ENCODE assay signal across 11 cellular contexts in the genomic region with DNA sequence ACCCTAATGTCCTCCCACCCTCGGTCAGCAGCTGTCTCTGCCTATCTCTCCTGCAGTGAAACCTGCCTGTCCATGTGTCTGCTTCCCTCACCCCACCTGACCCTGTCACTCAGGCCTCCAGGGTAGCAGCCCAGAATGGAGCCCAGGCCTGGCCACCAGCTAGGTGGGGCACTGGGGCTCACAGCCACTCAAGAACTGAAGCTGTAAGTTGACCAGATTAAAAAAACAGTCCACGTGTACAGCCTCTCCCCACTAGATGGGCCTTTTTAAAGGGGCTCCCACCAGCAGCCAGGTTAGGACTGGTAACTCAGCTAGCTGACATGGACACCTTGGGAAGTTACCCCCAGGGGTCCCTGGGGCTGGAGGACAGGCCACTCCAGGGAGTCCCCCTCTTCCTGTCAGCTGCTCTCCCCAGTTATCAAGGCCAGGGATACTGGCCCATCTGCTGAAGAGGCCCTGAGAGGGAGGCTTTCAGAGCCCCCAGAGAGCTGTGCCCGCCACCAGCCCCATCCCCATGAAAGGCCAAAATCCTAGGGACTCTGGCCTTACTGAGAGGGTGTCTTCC. TPM values are rescaled to one million over a fixed set of nuclear protein-coding genes. Genes with fewer than 3 reads are reported as not detected.
A peak's percentile ranks its signal among the peaks of the same experiment; 100 is the strongest.
DNase-seq lines count a peak whose midpoint lies in the region; ATAC-seq and TF ChIP-seq lines count a peak whose summit lies in the region.
"Had no signal": no experiment of that assay in that cellular context is flagged by ENCODE, and none has a peak within 500 bp of the region (broad histone marks: within the 10 kb centered on the region; RNA-seq: fewer than 3 reads in every experiment).

No MANE protein-coding gene starts in this region.

- peaks cover 60% of the 10 kb centered on the region for H3K27me3 Mint-ChIP-seq in central memory CD8-positive, alpha-beta T cell
- no peaks in the 10 kb centered on the region for H3K27me3 Mint-ChIP-seq in mesothelial cell of epicardium (ENCODE audit: low read depth)

- H3K27ac Mint-ChIP-seq in central memory CD8-positive, alpha-beta T cell (ENCODE audit: low read depth): no peak overlapping the region
- peak overlapping the region; percentile 92 for H3K27ac Mint-ChIP-seq in mesothelial cell of epicardium
- H3K27ac Mint-ChIP-seq: activated T-helper 2 cell treated with anti-CD3 and anti-CD28 coated beads, Interferon-gamma antibody, Interleukin-2, Interleukin-4, amounts not matched to agents 10 μg/mL and 5 μg/mL and 100 μg/mL, durations not matched to agents 14 hours and 24 hours and 36 hours had no signal

- H3K4me1 Mint-ChIP-seq in central memory CD8-positive, alpha-beta T cell: peaks cover 54% of the 10 kb centered on the region
- H3K4me1 Mint-ChIP-seq in mesothelial cell of epicardium: peaks cover 58% of the 10 kb centered on the region

- H3K9me3 Mint-ChIP-seq in central memory CD8-positive, alpha-beta T cell: no peaks in the 10 kb centered on the region
- H3K9me3 Mint-ChIP-seq in mesothelial cell of epicardium: no peaks in the 10 kb centered on the region
- H3K9me3 Mint-ChIP-seq: activated T-helper 2 cell treated with anti-CD3 and anti-CD28 coated beads, Interferon-gamma antibody, Interleukin-2, Interleukin-4, amounts not matched to agents 10 μg/mL and 5 μg/mL and 100 μg/mL, durations not matched to agents 14 hours and 24 hours and 36 hours had no signal

- H3K9me2 ChIP-seq in SK-N-SH (no peaks in the 10 kb centered on the region), MM.1S (replicated peaks; ENCODE audit: insufficient read depth, low read length) (no peaks in the 10 kb centered on the region)

- H3K36me3 Mint-ChIP-seq in central memory CD8-positive, alpha-beta T cell (ENCODE audit: insufficient read depth): peaks cover 11% of the 10 kb centered on the region
- peaks cover under 1% of the 10 kb centered on the region for H3K36me3 Mint-ChIP-seq in mesothelial cell of epicardium

- peaks cover 16% of the 10 kb centered on the region for H4K20me1 ChIP-seq in SK-N-SH (ENCODE audit: insufficient read depth)
- H4K20me1 ChIP-seq in MM.1S (ENCODE audit: insufficient read depth, low read length): peaks cover 5% of the 10 kb centered on the region; the same call in 1 of the 2 replicates

- POLR2A ChIA-PET in SK-N-SH (lab: Yijun Ruan, JAX): interaction anchor here (1.6 to 2.1 kb wide), 2 partner anchors 14 kb away, joined by 7 read pairs; a partner anchor contains a TSS

- peak overlapping the region in 1 of 2 experiments; percentile 73; a peak in 1 of 4 replicates for H3K27ac ChIP-seq in SK-N-SH (ENCODE audit: low read depth in 2 of 2, low read length in 1 of 2)
- peak overlapping the region; percentile 96 to 99 for H3K27ac ChIP-seq in thoracic aorta
- H3K27ac ChIP-seq in MM.1S (ENCODE audit: low read length): no peak overlapping the region

- DNase-seq in SK-N-SH (peak; percentile 42), mesothelial cell of epicardium (ENCODE audit: low spot score in 2 of 2, unreplicated experiment in 2 of 2) (no peak), thoracic aorta (ENCODE audit: low spot score) (no peak), islet precursor cell (no peak), MM.1S (no peak)
- DNase-seq in central memory CD8-positive, alpha-beta T cell (ENCODE audit: low spot score in 2 of 2): no peak
- no peak for DNase-seq in central memory CD4-positive, alpha-beta T cell
- DNase-seq: foreskin melanocyte had no signal

- no peak for TF ChIP-seq EP300 in SK-N-SH (IDR thresholded peaks at IDR 0.05; ENCODE audit: borderline replicate concordance in 1 of 2, low read depth in 1 of 2, low read length in 1 of 2)

- CTCF ChIA-PET in SK-N-SH (lab: Yijun Ruan, JAX): interaction anchor here (0.7 to 6.2 kb wide), 13 partner anchors 9 to 127 kb away, joined by 3 to 122 read pairs (median 4); a partner anchor contains a TSS

- H3K9me3 ChIP-seq in SK-N-SH (no peaks in the 10 kb centered on the region), thoracic aorta (no peaks in the 10 kb centered on the region), MM.1S (replicated peaks; ENCODE audit: insufficient read depth, low read length) (no peaks in the 10 kb centered on the region)

- ATAC-seq in SK-N-SH treated with all-trans-retinoic acid at 6 μM for 48 hours: no peak
- ATAC-seq in central memory CD8-positive, alpha-beta T cell (replicated peaks; ENCODE audit: extremely low read depth, poor library complexity, severe bottlenecking): no peak
- no peak for ATAC-seq in thoracic aorta (ENCODE audit: insufficient number of reproducible peaks, low FRiP score, low read depth)

- peaks cover 18% of the 10 kb centered on the region for H3K79me2 ChIP-seq in SK-N-SH (ENCODE audit: insufficient read depth)
- H3K79me2 ChIP-seq in MM.1S (ENCODE audit: low read length): no peaks in the 10 kb centered on the region

- peaks cover 45 to 59% of the 10 kb centered on the region in 2 experiments for H3K4me1 ChIP-seq in SK-N-SH (ENCODE audit: control insufficient read depth in 1 of 2, insufficient read depth in 2 of 2, low read depth in 1 of 2, low read length in 1 of 2)
- peaks cover 46 to 61% of the 10 kb centered on the region in 2 donors for H3K4me1 ChIP-seq in thoracic aorta (ENCODE audit: control insufficient read depth in 1 of 2, low read depth in 2 of 2)
- H3K4me1 ChIP-seq in MM.1S (ENCODE audit: low read length): peaks cover 17% of the 10 kb centered on the region

- peaks cover 33% of the 10 kb centered on the region for H3F3A ChIP-seq in SK-N-SH (replicated peaks; ENCODE audit: insufficient read depth)
- H3F3A ChIP-seq in MM.1S (ENCODE audit: insufficient read depth, low read length): 0 out of 2 replicates have a peak, but pooled peaks cover 9% of the 10 kb centered on the region

- peak overlapping the region; percentile 90 for H3K4me2 ChIP-seq in SK-N-SH
- no peak overlapping the region for H3K4me2 ChIP-seq in MM.1S (ENCODE audit: low read depth, low read length)

- peak overlapping the region; percentile 63 to 91; a peak in 3 of 4 replicates for H3K4me3 ChIP-seq in SK-N-SH (ENCODE audit: low read depth in 2 of 2, low read length in 1 of 2)
- peak overlapping the region; percentile 89 for H3K4me3 ChIP-seq in thoracic aorta
- H3K4me3 ChIP-seq in MM.1S (ENCODE audit: low read length): no peak overlapping the region

- H3K36me3 ChIP-seq in SK-N-SH (replicated peaks in 1 of 2; ENCODE audit: control insufficient read depth in 1 of 2, insufficient read depth in 2 of 2, low read length in 1 of 2): peaks cover 0 to 9% of the 10 kb centered on the region in 2 experiments
- peaks cover 2% of the 10 kb centered on the region for H3K36me3 ChIP-seq in thoracic aorta
- no peaks in the 10 kb centered on the region for H3K36me3 ChIP-seq in MM.1S (replicated peaks; ENCODE audit: insufficient read depth, low read length)

- TF ChIP-seq RAD21 in SK-N-SH (IDR thresholded peaks at IDR 0.05; ENCODE audit: low read length): no peak

- TF ChIP-seq CTCF in SK-N-SH (IDR thresholded peaks at IDR 0.05) (no peak), mesothelial cell of epicardium (IDR thresholded peaks at IDR 0.05; ENCODE audit: unreplicated experiment) (no peak), thoracic aorta (IDR thresholded peaks at IDR 0.05) (no peak), MM.1S (IDR thresholded peaks at IDR 0.05; ENCODE audit: low read length) (no peak)

- H3K9ac ChIP-seq in SK-N-SH: peak overlapping the region; percentile 83; the same call in 1 of the 2 replicates
- no peak overlapping the region for H3K9ac ChIP-seq in MM.1S (ENCODE audit: low read length)

- WGBS in SK-N-SH (ENCODE audit: low lambda C conversion rate): 72% methylated on average over 3 of the region's 3 CpGs

- peak overlapping the region; percentile 82 for H3K4me3 Mint-ChIP-seq in central memory CD8-positive, alpha-beta T cell
- H3K4me3 Mint-ChIP-seq in mesothelial cell of epicardium: peak overlapping the region; percentile 99

- H2AFZ ChIP-seq in SK-N-SH (ENCODE audit: low read depth) (no peak overlapping the region), MM.1S (ENCODE audit: low read length) (no peak overlapping the region)

- H3K27me3 ChIP-seq in SK-N-SH (ENCODE audit: insufficient read depth) (no peaks in the 10 kb centered on the region), thoracic aorta (replicated peaks; ENCODE audit: insufficient read depth) (no peaks in the 10 kb centered on the region), MM.1S (replicated peaks; ENCODE audit: insufficient read depth, low read length) (peaks cover 75% of the 10 kb centered on the region)

TF ChIP-seq in SK-N-SH, 30 proteins besides CTCF, POLR2A, EP300 and RAD21 (continues in another document):
- no peak for TF ChIP-seq GABPA (IDR thresholded peaks at IDR 0.05; ENCODE audit: low read depth)
- TF ChIP-seq SIN3A (IDR thresholded peaks at IDR 0.05; ENCODE audit: borderline replicate concordance, low read depth, low read length): no peak
- TF ChIP-seq RFX5 (IDR thresholded peaks at IDR 0.05; ENCODE audit: low read length): no peak
- TF ChIP-seq RCOR1 (IDR thresholded peaks at IDR 0.05; ENCODE audit: low read length): no peak
- TF ChIP-seq SMC3 (IDR thresholded peaks at IDR 0.05; ENCODE audit: low read depth, low read length): no peak

TF ChIP-seq in SK-N-SH treated with all-trans-retinoic acid at 6 μM for 48 hours, 23 proteins besides CTCF, POLR2A, EP300 and RAD21 (continues in another document):
- TF ChIP-seq OSR1 (CRISPR knock-in tag; IDR thresholded peaks at IDR 0.05): no peak
- no peak for TF ChIP-seq CSDC2 (CRISPR knock-in tag; IDR thresholded peaks at IDR 0.05)
- TF ChIP-seq TOX (CRISPR knock-in tag; IDR thresholded peaks at IDR 0.05; ENCODE audit: borderline replicate concordance): no peak

RNA-seq across cellular contexts. Expression of a gene that starts 1.4 kb away (rescaled TPM):
- 60.5 and 62.8 TPM in 2 replicates for polyA plus RNA-seq in SK-N-SH (2012; rRNA removed)
- polyA plus RNA-seq in SK-N-SH (2012; cell fraction: cytosol; rRNA removed): 30.4 and 41.6 TPM in 2 replicates
- 239 and 265 TPM in 2 replicates for polyA plus RNA-seq in SK-N-SH (2012; cell fraction: nucleus; rRNA removed)
- total RNA-seq in mesothelial cell of epicardium (114 to 119 TPM (median 116 TPM) in 3 replicates), thoracic aorta (100 to 1,000 TPM in 1 of 2 donors, 10 to 100 TPM in 1; 51.1 to 110 TPM)

RNA-seq across cellular contexts. Expression of a gene that starts 14.8 kb away (rescaled TPM):
- polyA plus RNA-seq in SK-N-SH (2012; rRNA removed): 60.4 and 68.6 TPM in 2 replicates
- polyA plus RNA-seq in SK-N-SH (2012; cell fraction: cytosol; rRNA removed): 27.8 and 47.3 TPM in 2 replicates
- polyA plus RNA-seq in SK-N-SH (2012; cell fraction: nucleus; rRNA removed): 143 and 144 TPM in 2 replicates
- total RNA-seq in mesothelial cell of epicardium (55.1 to 56.5 TPM (median 56.2 TPM) in 3 replicates), thoracic aorta (10 to 100 TPM; 78.9 to 85.3 TPM)

RNA-seq across cellular contexts. Expression of a gene that starts 20.1 kb away (rescaled TPM):
- polyA plus RNA-seq in SK-N-SH (2012; rRNA removed): 75.4 and 102 TPM in 2 replicates
- 49.9 and 79.5 TPM in 2 replicates for polyA plus RNA-seq in SK-N-SH (2012; cell fraction: cytosol; rRNA removed)
- 69.6 and 89.1 TPM in 2 replicates for polyA plus RNA-seq in SK-N-SH (2012; cell fraction: nucleus; rRNA removed)
- 44.9 to 46.2 TPM (median 45.6 TPM) in 3 replicates for total RNA-seq in mesothelial cell of epicardium
- total RNA-seq in thoracic aorta: 10 to 100 TPM; 25.3 to 44.1 TPM

RNA-seq across cellular contexts. Expression of a gene that starts 36.8 kb away (rescaled TPM):
- not detected in 2 replicates for polyA plus RNA-seq in SK-N-SH (2012; rRNA removed)
- polyA plus RNA-seq in SK-N-SH (2012; cell fraction: cytosol; rRNA removed): not detected in 2 replicates
- polyA plus RNA-seq in SK-N-SH (2012; cell fraction: nucleus; rRNA removed): 0.73 TPM in 1 of 2 replicates, not detected in the other
- total RNA-seq in mesothelial cell of epicardium: not detected in 3 replicates
- total RNA-seq in thoracic aorta: not detected
- total RNA-seq: activated T-helper 2 cell treated with anti-CD3 and anti-CD28 coated beads, Interferon-gamma antibody, Interleukin-2, Interleukin-4, amounts not matched to agents 10 μg/mL and 5 μg/mL and 100 μg/mL, durations not matched to agents 14 hours and 24 hours and 36 hours; M059J had no signal
